1 cellular context compared by ENCODE assay signal in the genomic region with DNA sequence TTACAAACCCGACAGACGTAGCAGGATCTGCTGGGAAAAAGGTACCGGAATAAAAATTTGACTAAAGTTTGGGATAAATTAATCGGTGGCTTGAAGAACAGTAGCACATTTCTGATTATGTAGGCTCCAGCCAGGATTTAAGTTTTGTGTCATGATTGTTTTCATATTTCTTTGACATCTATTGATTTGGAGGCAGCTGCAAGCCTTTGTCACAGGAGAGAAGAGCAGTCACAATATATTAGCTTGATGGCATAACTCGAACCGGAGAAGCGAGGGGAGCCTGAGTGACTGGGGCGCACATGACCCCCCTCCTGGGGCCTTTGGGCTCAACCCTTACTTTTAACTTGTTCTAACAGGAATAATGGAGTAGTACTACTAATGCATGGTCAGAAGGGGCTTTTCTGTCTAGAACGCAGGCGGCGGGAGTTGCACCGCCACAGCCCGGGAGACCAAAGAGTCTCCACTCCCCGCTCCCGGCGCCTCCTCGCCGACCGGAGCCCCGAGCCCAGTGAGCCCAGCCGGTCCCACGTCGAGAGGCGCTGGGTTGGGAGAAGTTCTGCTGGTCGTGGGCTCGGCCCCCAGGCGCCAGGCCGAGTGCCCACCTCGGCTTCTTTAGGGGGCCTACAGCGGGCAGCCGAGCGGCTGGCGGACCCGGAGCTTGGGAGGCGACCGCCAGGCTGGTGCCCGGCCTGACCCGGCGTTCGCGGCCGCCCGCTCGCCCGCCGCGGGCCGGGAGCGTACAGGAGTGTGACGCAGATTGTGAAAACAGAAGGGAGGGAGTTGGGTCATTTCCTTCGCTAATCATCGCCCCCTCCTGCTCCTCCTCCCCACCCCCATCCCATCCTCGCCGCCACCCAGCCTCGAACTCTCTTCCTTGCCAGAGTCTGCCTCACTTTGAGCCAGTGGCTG.
TF ChIP-seq lines count a peak whose summit lies in the region.

No MANE protein-coding gene starts in this region.

TF ChIP-seq in HepG2, 621 proteins besides CTCF, POLR2A, EP300 and RAD21:
- TF ChIP-seq FOXJ3 (CRISPR knock-in tag; IDR thresholded peaks at IDR 0.05; ENCODE audit: borderline replicate concordance) (no peak), ZNF296 (CRISPR knock-in tag; conservative IDR thresholded peaks at IDR 0.05) (no peak), ZNF841 (CRISPR knock-in tag; IDR thresholded peaks at IDR 0.05; ENCODE audit: borderline replicate concordance) (no peak), ZNF790 (CRISPR knock-in tag; IDR thresholded peaks at IDR 0.05; ENCODE audit: borderline replicate concordance) (no peak), ZBTB34 (CRISPR knock-in tag; IDR thresholded peaks at IDR 0.05) (no peak), HBP1 (CRISPR knock-in tag; IDR thresholded peaks at IDR 0.05; ENCODE audit: low read depth) (no peak), IRF2 (CRISPR knock-in tag; IDR thresholded peaks at IDR 0.05) (no peak), ZNF547 (CRISPR knock-in tag; IDR thresholded peaks at IDR 0.05) (no peak), BORCS8-MEF2B (CRISPR knock-in tag; IDR thresholded peaks at IDR 0.05) (no peak), MXI1 (IDR thresholded peaks at IDR 0.05; ENCODE audit: borderline replicate concordance, low read depth, low read length) (no peak), ZNF430 (CRISPR knock-in tag; IDR thresholded peaks at IDR 0.05) (no peak), XBP1 (CRISPR knock-in tag; IDR thresholded peaks at IDR 0.05) (no peak)
TF ChIP-seq in HepG2: peak in this region for 0.
